In genomic region chr9:4739587-4740372, GRCh38 we compare ENCODE assay signal across 8 cellular contexts. TPM values are rescaled to one million over a fixed set of nuclear protein-coding genes. Genes with fewer than 3 reads are reported as not detected.
DNase-seq lines count a peak whose midpoint lies in the region; ATAC-seq and TF ChIP-seq lines count a peak whose summit lies in the region.

No MANE protein-coding gene starts in this region.

- intact Hi-C loops in posterior cingulate gyrus (cut with DNase I): loop anchor here (2.0 to 10.0 kb wide), 5 partner anchors 55 to 355 kb away; partner anchors contain the start of genes CDC37L1, PLPP6 and RCL1

- H3K27ac ChIP-seq in SK-N-SH (ENCODE audit: low read depth in 2 of 2, low read length in 1 of 2): peak overlapping the region; percentile 67 to 78
- peak overlapping the region; percentile 68 to 97 for H3K27ac ChIP-seq in esophagus (ENCODE audit: low read depth in 2 of 2, low read length in 1 of 2)
- H3K27ac ChIP-seq in osteoblast (ENCODE audit: low read depth, low read length): peak overlapping the region; percentile 80

- 10% methylated on average over 25 of the region's 25 CpGs for WGBS in SK-N-SH (ENCODE audit: low lambda C conversion rate)
- WGBS in esophagus, 2 donors: 30% methylated on average over 25 of the region's 25 CpGs

- H3K9me3 ChIP-seq in SK-N-SH (no peaks in the 10 kb centered on the region), esophagus (ENCODE audit: control insufficient read depth in 2 of 2, insufficient read depth in 1 of 2, low read depth in 1 of 2, low read length in 1 of 2) (no peaks in the 10 kb centered on the region), osteoblast (ENCODE audit: low read depth, low read length) (no peaks in the 10 kb centered on the region)

- H3K9ac ChIP-seq in SK-N-SH: peak overlapping the region; percentile 85

- H3K4me2 ChIP-seq in SK-N-SH (peak overlapping the region; percentile 94), osteoblast (ENCODE audit: insufficient read depth, low read length) (peak overlapping the region; percentile 94)

- peaks cover 17% of the 10 kb centered on the region for H3F3A ChIP-seq in SK-N-SH (replicated peaks; ENCODE audit: insufficient read depth)

- ATAC-seq in GM21825 (IDR thresholded peaks at IDR 0.05; ENCODE audit: unreplicated experiment): no peak
- no peak for ATAC-seq in GM19023 (IDR thresholded peaks at IDR 0.05; ENCODE audit: unreplicated experiment)

- DNase-seq in NCI-H1417 (lab: John Stamatoyannopoulos, UW): peak in 2 of 3 experiments; percentile 11 to 57
- DNase-seq in NCI-H1417 treated with DMSO at 0.1 percent for 48 hours (lab: John Stamatoyannopoulos, UW): no peak
- DNase-seq in SK-N-SH: peak; percentile 25
- peak; percentile 86 for DNase-seq in osteoblast (ENCODE audit: insufficient read length, low spot score, missing footprints)
- DNase-seq in posterior cingulate gyrus: no peak

- no peak for TF ChIP-seq RAD21 in SK-N-SH (IDR thresholded peaks at IDR 0.05; ENCODE audit: low read length)

- peak overlapping the region; percentile 73 to 92 for H3K4me3 ChIP-seq in SK-N-SH (ENCODE audit: low read depth in 2 of 2, low read length in 1 of 2)
- peak overlapping the region; percentile 30 to 93 for H3K4me3 ChIP-seq in esophagus (ENCODE audit: low read depth in 1 of 2, low read length in 2 of 2)
- peak overlapping the region; percentile 90 for H3K4me3 ChIP-seq in osteoblast (ENCODE audit: insufficient read depth, low read length)

- H3K27me3 ChIP-seq in SK-N-SH (ENCODE audit: insufficient read depth): no peaks in the 10 kb centered on the region
- no peaks in the 10 kb centered on the region for H3K27me3 ChIP-seq in esophagus (ENCODE audit: control insufficient read depth in 1 of 2, insufficient read depth in 2 of 2, low read length in 2 of 2)
- no peaks in the 10 kb centered on the region for H3K27me3 ChIP-seq in osteoblast (ENCODE audit: insufficient read depth, low read length)

- POLR2A ChIA-PET in SK-N-SH (lab: Yijun Ruan, JAX): interaction anchor here (0.8 to 2.1 kb wide), 4 partner anchors 16 to 73 kb away, joined by 4 to 10 read pairs (median 8); partner anchors contain the start of genes CDC37L1, RCL1 and SPATA6L

- H3K79me2 ChIP-seq in SK-N-SH (ENCODE audit: insufficient read depth): peaks cover 52% of the 10 kb centered on the region
- peaks cover 38% of the 10 kb centered on the region for H3K79me2 ChIP-seq in osteoblast (ENCODE audit: insufficient read depth, low read length)

- H4K20me1 ChIP-seq in SK-N-SH (ENCODE audit: insufficient read depth) (peaks cover 3% of the 10 kb centered on the region; the same call in 1 of the 2 replicates), osteoblast (ENCODE audit: insufficient read depth, low read length) (peaks cover 4% of the 10 kb centered on the region)

- no peak for TF ChIP-seq EP300 in SK-N-SH (IDR thresholded peaks at IDR 0.05; ENCODE audit: borderline replicate concordance in 1 of 2, low read depth in 1 of 2, low read length in 1 of 2)

- peaks cover 5 to 13% of the 10 kb centered on the region in 2 experiments; a peak in 2 of 4 replicates for H3K4me1 ChIP-seq in SK-N-SH (ENCODE audit: control insufficient read depth in 1 of 2, insufficient read depth in 2 of 2, low read depth in 1 of 2, low read length in 1 of 2)
- peaks cover 0 to 7% of the 10 kb centered on the region in 2 donors for H3K4me1 ChIP-seq in esophagus (ENCODE audit: control insufficient read depth in 2 of 2, insufficient read depth in 2 of 2, low read length in 1 of 2)
- peaks cover 13% of the 10 kb centered on the region for H3K4me1 ChIP-seq in osteoblast (ENCODE audit: insufficient read depth, low read length)

- H3K36me3 ChIP-seq in SK-N-SH (replicated peaks in 1 of 2; ENCODE audit: control insufficient read depth in 1 of 2, insufficient read depth in 2 of 2, low read length in 1 of 2) (peaks cover 0 to 7% of the 10 kb centered on the region in 2 experiments), esophagus (ENCODE audit: control insufficient read depth in 2 of 2, insufficient read depth in 2 of 2, low read length in 1 of 2) (no peaks in the 10 kb centered on the region), osteoblast (ENCODE audit: insufficient read depth, low read length) (no peaks in the 10 kb centered on the region)

- CTCF ChIA-PET in SK-N-SH (lab: Yijun Ruan, JAX): interaction anchor here (0.9 to 2.5 kb wide), 11 partner anchors 10 to 96 kb away, joined by 3 to 12 read pairs (median 4); partner anchors contain the start of genes CDC37L1, PLPP6 and SPATA6L

- H2AFZ ChIP-seq in SK-N-SH (ENCODE audit: low read depth) (peak overlapping the region; percentile 73; the same call in 1 of the 2 replicates), osteoblast (ENCODE audit: low read length) (peak overlapping the region; percentile 92)

- TF ChIP-seq CTCF in SK-N-SH (IDR thresholded peaks at IDR 0.05): peak; percentile 12; the same call in 1 of the 2 replicates
- TF ChIP-seq CTCF in osteoblast (IDR thresholded peaks at IDR 0.05; ENCODE audit: extremely low read depth, low read depth, low read length): no peak

- H3K9me2 ChIP-seq in SK-N-SH: no peaks in the 10 kb centered on the region

TF ChIP-seq in SK-N-SH, 30 proteins besides CTCF, POLR2A, EP300 and RAD21:
- no peak for TF ChIP-seq JUND (IDR thresholded peaks at IDR 0.05)
- TF ChIP-seq POLR2AphosphoS5 (IDR thresholded peaks at IDR 0.05; ENCODE audit: low read depth, low read length): no peak
- TF ChIP-seq TCF12 (IDR thresholded peaks at IDR 0.05): no peak
- TF ChIP-seq ELF1 (IDR thresholded peaks at IDR 0.05): no peak
- no peak for TF ChIP-seq YY1 (IDR thresholded peaks at IDR 0.05; ENCODE audit: low read depth)
- TF ChIP-seq FOXJ3 (CRISPR knock-in tag; IDR thresholded peaks at IDR 0.05): no peak
- TF ChIP-seq EZH2phosphoT487 (IDR thresholded peaks at IDR 0.05; ENCODE audit: borderline replicate concordance, low read depth): no peak
- no peak for TF ChIP-seq MXI1 (IDR thresholded peaks at IDR 0.05; ENCODE audit: low read depth, low read length)
- no peak for TF ChIP-seq CHD2 (IDR thresholded peaks at IDR 0.05; ENCODE audit: low read length, partially characterized antibody)
- TF ChIP-seq TAF1 (IDR thresholded peaks at IDR 0.05; ENCODE audit: borderline replicate concordance, low read depth, low read length): no peak
- TF ChIP-seq SIN3A (IDR thresholded peaks at IDR 0.05; ENCODE audit: borderline replicate concordance, low read depth, low read length): no peak
- no peak for TF ChIP-seq IRF3 (IDR thresholded peaks at IDR 0.05; ENCODE audit: low read depth, low read length)
- no peak for TF ChIP-seq NFIC (IDR thresholded peaks at IDR 0.05; ENCODE audit: borderline replicate concordance)
- TF ChIP-seq ZBTB33 (IDR thresholded peaks at IDR 0.05; ENCODE audit: borderline replicate concordance, low read depth): no peak
- TF ChIP-seq NRF1 (IDR thresholded peaks at IDR 0.05; ENCODE audit: low read depth, low read length): no peak
- TF ChIP-seq TEAD4 (IDR thresholded peaks at IDR 0.05; ENCODE audit: borderline replicate concordance, insufficient read depth): no peak
- no peak for TF ChIP-seq RCOR1 (IDR thresholded peaks at IDR 0.05; ENCODE audit: low read length)

RNA-seq across cellular contexts. Expression of gene AK3, which starts 1.2 kb away (rescaled TPM):
- polyA plus RNA-seq in SK-N-SH (2012; rRNA removed): 20.6 and 30.8 TPM in 2 replicates
- 33.5 and 41.1 TPM in 2 replicates for polyA plus RNA-seq in SK-N-SH (2012; cell fraction: cytosol; rRNA removed)
- 13.6 and 32.3 TPM in 2 replicates for polyA plus RNA-seq in SK-N-SH (2012; cell fraction: nucleus; rRNA removed)
- 10 to 100 TPM; 36.0 to 39.0 TPM for polyA plus RNA-seq in esophagus
- total RNA-seq in osteoblast: 48.9 and 77.2 TPM in 2 replicates

RNA-seq across cellular contexts. Expression of gene RCL1, which starts 53.0 kb away (rescaled TPM):
- polyA plus RNA-seq in SK-N-SH (2012; rRNA removed) (18.4 and 18.6 TPM in 2 replicates), esophagus (10 to 100 TPM in 1 of 2 donors, 1 to 10 TPM in 1; 8.5 to 10.8 TPM)
- polyA plus RNA-seq in SK-N-SH (2012; cell fraction: cytosol; rRNA removed): 16.3 and 17.0 TPM in 2 replicates
- 18.0 and 22.4 TPM in 2 replicates for polyA plus RNA-seq in SK-N-SH (2012; cell fraction: nucleus; rRNA removed)
- 11.5 and 15.6 TPM in 2 replicates for total RNA-seq in osteoblast

Comparison
In these comparisons a context has a peak if more than half of its experiments do, and no peak if none do; other contexts are left out.
1. DNase-seq: peak in NCI-H1417 (2 of 3), SK-N-SH (single experiment) and osteoblast (single experiment); none in NCI-H1417 treated with DMSO at 0.1 percent for 48 hours (single experiment) and posterior cingulate gyrus (0 of 10).
2. Peak in every context shown above with its lines, with median percentiles within 50 percentile points of each other: H3K27ac ChIP-seq and H3K4me3 ChIP-seq.